2 cellular contexts compared by ENCODE assay signal in the genomic region with DNA sequence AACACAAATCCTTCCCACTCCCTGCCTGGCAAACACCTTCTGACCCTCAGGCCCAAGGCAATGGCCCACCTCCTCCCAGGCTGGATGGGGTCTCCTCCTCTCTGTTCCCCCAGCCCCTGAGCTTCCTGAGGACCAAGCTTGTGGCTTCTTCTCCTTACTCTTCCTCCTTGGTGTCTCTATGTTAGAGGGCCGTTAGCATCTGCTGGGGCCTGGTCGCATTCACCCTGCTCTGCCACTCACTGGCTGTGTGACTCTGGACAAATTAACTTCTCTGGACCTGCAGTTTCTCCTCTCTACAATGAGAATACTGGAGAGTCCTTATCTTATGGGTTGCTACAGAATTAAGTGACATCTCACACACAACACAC.
TF ChIP-seq lines count a peak whose summit lies in the region.

No MANE protein-coding gene starts in this region.

TF ChIP-seq in HEK293, 187 proteins besides CTCF, POLR2A, EP300 and RAD21 (continued from another document):
- TF ChIP-seq, protein P1, sequence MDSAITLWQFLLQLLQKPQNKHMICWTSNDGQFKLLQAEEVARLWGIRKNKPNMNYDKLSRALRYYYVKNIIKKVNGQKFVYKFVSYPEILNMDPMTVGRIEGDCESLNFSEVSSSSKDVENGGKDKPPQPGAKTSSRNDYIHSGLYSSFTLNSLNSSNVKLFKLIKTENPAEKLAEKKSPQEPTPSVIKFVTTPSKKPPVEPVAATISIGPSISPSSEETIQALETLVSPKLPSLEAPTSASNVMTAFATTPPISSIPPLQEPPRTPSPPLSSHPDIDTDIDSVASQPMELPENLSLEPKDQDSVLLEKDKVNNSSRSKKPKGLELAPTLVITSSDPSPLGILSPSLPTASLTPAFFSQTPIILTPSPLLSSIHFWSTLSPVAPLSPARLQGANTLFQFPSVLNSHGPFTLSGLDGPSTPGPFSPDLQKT (IDR thresholded peaks at IDR 0.05; ENCODE audit: borderline replicate concordance, low read depth, low read length): no peak
- no peak for TF ChIP-seq ZNF248 (tag by site-specific recombination; IDR thresholded peaks at IDR 0.05)
- no peak for TF ChIP-seq ZNF266 (tag by site-specific recombination; IDR thresholded peaks at IDR 0.05; ENCODE audit: low read depth)
- TF ChIP-seq GLI4 (tag by site-specific recombination; IDR thresholded peaks at IDR 0.05): no peak
- TF ChIP-seq RBAK (tag by site-specific recombination; IDR thresholded peaks at IDR 0.05): no peak
- no peak for TF ChIP-seq FEZF1 (tag by site-specific recombination; IDR thresholded peaks at IDR 0.05)
- no peak for TF ChIP-seq ZNF585B (tag by site-specific recombination; IDR thresholded peaks at IDR 0.05)

TF ChIP-seq in WTC11, 78 proteins besides CTCF, POLR2A, EP300 and RAD21 (continued from another document):
- TF ChIP-seq, protein P2, sequence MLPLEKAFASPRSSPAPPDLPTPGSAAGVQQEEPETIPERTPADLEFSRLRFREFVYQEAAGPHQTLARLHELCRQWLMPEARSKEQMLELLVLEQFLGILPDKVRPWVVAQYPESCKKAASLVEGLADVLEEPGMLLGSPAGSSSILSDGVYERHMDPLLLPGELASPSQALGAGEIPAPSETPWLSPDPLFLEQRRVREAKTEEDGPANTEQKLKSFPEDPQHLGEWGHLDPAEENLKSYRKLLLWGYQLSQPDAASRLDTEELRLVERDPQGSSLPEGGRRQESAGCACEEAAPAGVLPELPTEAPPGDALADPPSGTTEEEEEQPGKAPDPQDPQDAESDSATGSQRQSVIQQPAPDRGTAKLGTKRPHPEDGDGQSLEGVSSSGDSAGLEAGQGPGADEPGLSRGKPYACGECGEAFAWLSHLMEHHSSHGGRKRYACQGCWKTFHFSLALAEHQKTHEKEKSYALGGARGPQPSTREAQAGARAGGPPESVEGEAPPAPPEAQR (CRISPR knock-in tag; IDR thresholded peaks at IDR 0.05): no peak
- TF ChIP-seq NFYB (CRISPR knock-in tag; conservative IDR thresholded peaks at IDR 0.05; ENCODE audit: low read depth): no peak
- no peak for TF ChIP-seq ZNF416 (CRISPR knock-in tag; IDR thresholded peaks at IDR 0.05)
- TF ChIP-seq, protein P3, sequence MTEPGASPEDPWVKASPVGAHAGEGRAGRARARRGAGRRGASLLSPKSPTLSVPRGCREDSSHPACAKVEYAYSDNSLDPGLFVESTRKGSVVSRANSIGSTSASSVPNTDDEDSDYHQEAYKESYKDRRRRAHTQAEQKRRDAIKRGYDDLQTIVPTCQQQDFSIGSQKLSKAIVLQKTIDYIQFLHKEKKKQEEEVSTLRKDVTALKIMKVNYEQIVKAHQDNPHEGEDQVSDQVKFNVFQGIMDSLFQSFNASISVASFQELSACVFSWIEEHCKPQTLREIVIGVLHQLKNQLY (CRISPR knock-in tag; IDR thresholded peaks at IDR 0.05): no peak
